8 cellular contexts compared by ENCODE assay signal in genomic region chr12:56007148-56007891, GRCh38. TPM values are rescaled to one million over a fixed set of nuclear protein-coding genes. Genes with fewer than 3 reads are reported as not detected.
A peak's percentile ranks its signal among the peaks of the same experiment; 100 is the strongest.
DNase-seq lines count a peak whose midpoint lies in the region; ATAC-seq and TF ChIP-seq lines count a peak whose summit lies in the region.

No MANE protein-coding gene starts in this region.

- peak overlapping the region; percentile 94 for H3K27ac Mint-ChIP-seq in type B pancreatic cell

- TF ChIP-seq CTCF in HFF-Myc (IDR thresholded peaks at IDR 0.05; ENCODE audit: low read depth, low read length, missing control alignments) = no peak
- no peak for TF ChIP-seq CTCF in type B pancreatic cell (conservative IDR thresholded peaks at IDR 0.05)

- intact Hi-C loops in left ventricle myocardium superior (cut with micrococcal nuclease) = no loop called here
- intact Hi-C loops in posterior vena cava (cut with DNase I) = no loop called here

- DNase-seq in ELF-1 (ENCODE audit: low read depth, low spot score) (peak; percentile 91), HFF-Myc (ENCODE audit: extremely low read depth, low read depth) (peak; percentile 61), NCI-H146 (lab: John Stamatoyannopoulos, UW) (peak; percentile 97), T-helper 1 cell (peak; percentile 59 to 85 (median 70)), amniotic stem cell (lab: John Stamatoyannopoulos, UW) (peak; percentile 64), left ventricle myocardium superior (peak; percentile 91), posterior vena cava (ENCODE audit: low spot score) (peak; percentile 95), type B pancreatic cell (ENCODE audit: extremely low spot score, unreplicated experiment) (peak; percentile 86)

- peaks cover 18% of the 10 kb centered on the region for H3K36me3 Mint-ChIP-seq in type B pancreatic cell

- peak; percentile 97 for ATAC-seq in left ventricle myocardium superior

- H3K4me1 Mint-ChIP-seq in type B pancreatic cell (ENCODE audit: unreplicated experiment) = peaks cover 39% of the 10 kb centered on the region

- H3K27me3 Mint-ChIP-seq in type B pancreatic cell = no peaks in the 10 kb centered on the region

- no peaks in the 10 kb centered on the region for H3K9me3 Mint-ChIP-seq in type B pancreatic cell

- H3K4me3 Mint-ChIP-seq in type B pancreatic cell = peak overlapping the region; percentile 93

- H3K4me3 ChIP-seq in HFF-Myc (replicated peaks; ENCODE audit: low read depth, low read length) = peak overlapping the region; percentile 54

RNA-seq across cellular contexts. Expression of gene SUOX, which starts 10.2 kb away (rescaled TPM):
- 27.9 TPM for total RNA-seq in left ventricle myocardium superior
- total RNA-seq in posterior vena cava = 10 to 100 TPM; 15.0 to 15.9 TPM
- total RNA-seq in type B pancreatic cell (ENCODE audit: low replicate concordance) = 28.4 and 34.6 TPM in 2 replicates

RNA-seq across cellular contexts. Expression of gene IKZF4, which starts 13.5 kb away (rescaled TPM):
- total RNA-seq in left ventricle myocardium superior = 7.5 TPM
- total RNA-seq in posterior vena cava = 1 to 10 TPM; 5.6 to 8.6 TPM
- total RNA-seq in type B pancreatic cell (ENCODE audit: low replicate concordance) = 6.1 and 21.0 TPM in 2 replicates

RNA-seq across cellular contexts. Expression of gene RAB5B, which starts 33.4 kb away (rescaled TPM):
- total RNA-seq in left ventricle myocardium superior (128 TPM), posterior vena cava (100 to 1,000 TPM; 108 to 109 TPM), type B pancreatic cell (ENCODE audit: low replicate concordance) (105 and 131 TPM in 2 replicates)

RNA-seq across cellular contexts. Expression of gene RPS26, which starts 34.4 kb away (rescaled TPM):
- total RNA-seq in left ventricle myocardium superior (41.0 TPM), posterior vena cava (10 to 100 TPM; 33.2 to 45.2 TPM), type B pancreatic cell (ENCODE audit: low replicate concordance) (20.2 and 38.7 TPM in 2 replicates)

RNA-seq across cellular contexts. Expression of gene CDK2, which starts 40.7 kb away (rescaled TPM):
- 8.4 TPM for total RNA-seq in left ventricle myocardium superior
- 10 to 100 TPM; 17.7 to 22.8 TPM for total RNA-seq in posterior vena cava
- total RNA-seq in type B pancreatic cell (ENCODE audit: low replicate concordance) = 52.8 and 82.8 TPM in 2 replicates

Comparison
In these comparisons a context has a peak if more than half of its experiments do, and no peak if none do; other contexts are left out.
1. Peak in every context shown above with its lines: DNase-seq, ATAC-seq and H3K4me3 ChIP-seq.